In the genomic region with DNA sequence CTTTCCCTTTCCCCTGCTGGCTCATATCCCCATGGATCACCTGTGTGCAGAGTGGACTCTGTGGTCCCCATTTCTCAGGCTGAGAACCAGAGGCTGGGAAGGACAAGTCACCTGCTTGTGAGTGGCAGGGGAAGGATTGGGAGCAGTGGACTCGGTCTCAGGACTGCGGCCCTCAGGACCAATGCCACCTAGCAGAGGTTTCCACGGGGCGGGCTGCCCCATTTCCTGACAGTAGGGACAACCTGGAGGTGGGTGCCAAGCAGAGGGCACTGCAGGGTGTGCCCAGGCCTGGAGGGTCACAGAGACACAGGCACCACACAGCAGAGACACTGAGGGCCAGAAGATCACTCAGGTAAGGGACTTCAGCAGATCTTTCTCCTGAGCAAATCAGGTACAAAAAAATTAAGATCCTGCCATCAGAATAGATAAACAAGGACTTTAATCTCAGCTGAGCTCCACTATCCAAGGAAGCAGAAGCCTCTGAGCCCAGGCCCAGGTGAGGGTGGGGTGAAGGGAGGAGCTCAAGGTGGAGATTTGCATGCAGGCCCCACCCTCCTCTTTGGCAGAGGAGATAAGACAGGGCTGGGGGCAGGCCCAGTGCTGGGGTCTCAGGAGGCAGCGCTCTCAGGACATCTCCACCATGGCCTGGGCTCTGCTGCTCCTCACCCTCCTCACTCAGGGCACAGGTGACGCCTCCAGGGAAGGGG, we compare ENCODE assay signal across 8 cellular contexts.
DNase-seq lines count a peak whose midpoint lies in the region; ATAC-seq, FAIRE-seq and TF ChIP-seq lines count a peak whose summit lies in the region.
"Not testable (repeated sequence)": the region's sequence is repeated elsewhere in the genome, so short reads cannot be mapped to it uniquely, and the experiment has no call there.

No MANE protein-coding gene starts in this region.

- H3K79me2 ChIP-seq in K562 (ENCODE audit: control insufficient read depth, insufficient read depth, low read length) = not testable (repeated sequence)

- not testable (repeated sequence) for H3K27ac ChIP-seq in CD8-positive, alpha-beta T cell (ENCODE audit: low read depth, low read length); K562 (ENCODE audit: extremely low read depth, low read depth, low read length); lung (ENCODE audit: low read depth in 1 of 2, low read length in 1 of 2); vagina

- not testable (repeated sequence) for H3K9me1 ChIP-seq in K562 (ENCODE audit: control insufficient read depth, insufficient read depth, low read length)

- H3K27me3 ChIP-seq in CD8-positive, alpha-beta T cell (ENCODE audit: insufficient read depth, low read length); lung (ENCODE audit: control insufficient read depth, insufficient read depth); vagina: not testable (repeated sequence)
- peaks cover 12 to 20% of the 10 kb centered on the region in 2 experiments for H3K27me3 ChIP-seq in K562 (ENCODE audit: control insufficient read depth in 2 of 2, insufficient read depth in 2 of 2, low read length in 2 of 2)

- CTCF ChIA-PET in CD8-positive, alpha-beta T cell (lab: Charles Lee) = interaction anchor here (1.1 to 13.3 kb wide), 6 partner anchors 13 to 119 kb away, joined by 3 to 167 read pairs (median 6); no protein-coding TSS in a partner anchor
- CTCF ChIA-PET in K562 (lab: Yijun Ruan, JAX; ENCODE audit: low intra/inter-chr PET ratio) = not testable (repeated sequence)

- not testable (repeated sequence) for TF ChIP-seq CTCF in CD8-positive, alpha-beta T cell (IDR thresholded peaks at IDR 0.05); K562 (IDR thresholded peaks at IDR 0.05 in 2 of 3, conservative IDR thresholded peaks at IDR 0.05 in 1 of 3; ENCODE audit: insufficient read depth in 2 of 3, low read depth in 1 of 3, low read length in 3 of 3); lung (IDR thresholded peaks at IDR 0.05; ENCODE audit: control extremely low read depth, extremely low read depth); natural killer cell (IDR thresholded peaks at IDR 0.05); vagina (IDR thresholded peaks at IDR 0.05)

- peak; percentile 21 for ATAC-seq in CD8-positive, alpha-beta T cell
- not testable (repeated sequence) for ATAC-seq in T-helper 17 cell; K562; lung (ENCODE audit: insufficient read depth, low FRiP score); natural killer cell

- H2AFZ ChIP-seq in K562 (ENCODE audit: low read depth, low read length) = not testable (repeated sequence)

- peak overlapping the region; percentile 93 for H3K27ac Mint-ChIP-seq in CD8-positive, alpha-beta T cell
- H3K27ac Mint-ChIP-seq in T-helper 17 cell (peak overlapping the region; percentile 49), immature natural killer cell (peak overlapping the region; percentile 98 to 100 (median 100)), natural killer cell (peak overlapping the region; percentile 94 to 97)

- H3K4me2 ChIP-seq in K562 (ENCODE audit: insufficient read depth, low read length) = not testable (repeated sequence)

- not testable (repeated sequence) for DNase-seq in CD8-positive, alpha-beta T cell; T-helper 17 cell; K562 (ENCODE audit: extremely low read depth in 1 of 4, low spot score in 3 of 4); immature natural killer cell; natural killer cell
- DNase-seq in lung (ENCODE audit: low spot score) = peak; percentile 13
- DNase-seq in vagina (ENCODE audit: extremely low spot score in 2 of 2) = peak; percentile 20 to 67

- not testable (repeated sequence) for H3K36me3 ChIP-seq in CD8-positive, alpha-beta T cell (ENCODE audit: insufficient read depth, low read length); K562 (ENCODE audit: control insufficient read depth, insufficient read depth, low read length); lung (ENCODE audit: control insufficient read depth in 2 of 2, insufficient read depth in 2 of 2, low read length in 2 of 2); vagina

- not testable (repeated sequence) for H3K9ac ChIP-seq in K562 (ENCODE audit: insufficient read depth in 1 of 2, low read depth in 2 of 2, low read length in 2 of 2)

- BruUV-seq in K562 (replicated peaks; lab: Mats Ljungman, UMichigan) = not testable (repeated sequence)

- not testable (repeated sequence) for H3K27me3 Mint-ChIP-seq in CD8-positive, alpha-beta T cell (ENCODE audit: low read depth); T-helper 17 cell; immature natural killer cell (ENCODE audit: low read depth in 3 of 3); natural killer cell (ENCODE audit: low read depth in 2 of 2)

- H4K20me1 ChIP-seq in K562 (replicated peaks; ENCODE audit: control insufficient read depth, insufficient read depth, low read length) = peaks cover 32% of the 10 kb centered on the region

- not testable (repeated sequence) for TF ChIP-seq EP300 in K562 (IDR thresholded peaks at IDR 0.05; ENCODE audit: low read length)

- in situ Hi-C loops in K562 (cut with MboI) = not testable (repeated sequence)

- TF ChIP-seq POLR2A in GM19193 (IDR thresholded peaks at IDR 0.05; ENCODE audit: extremely low read depth, insufficient read depth, insufficient read length) = peak; percentile 83
- not testable (repeated sequence) for TF ChIP-seq POLR2A in K562 (conservative IDR thresholded peaks at IDR 0.05); vagina (IDR thresholded peaks at IDR 0.05)

- H3K9me3 Mint-ChIP-seq in CD8-positive, alpha-beta T cell; immature natural killer cell; natural killer cell: not testable (repeated sequence)

- H3K4me3 ChIP-seq in CD8-positive, alpha-beta T cell (ENCODE audit: low read depth, low read length); K562; lung; vagina: not testable (repeated sequence)

- FAIRE-seq in K562 (lab: Jason Lieb, UNC) = not testable (repeated sequence)

- not testable (repeated sequence) for TF ChIP-seq RAD21 in K562 (CRISPR knock-in tag; conservative IDR thresholded peaks at IDR 0.05 in 1 of 2, IDR thresholded peaks at IDR 0.05 in 1 of 2)

- H3K4me1 Mint-ChIP-seq in CD8-positive, alpha-beta T cell (ENCODE audit: low read depth) = peaks cover 82% of the 10 kb centered on the region
- not testable (repeated sequence) for H3K4me1 Mint-ChIP-seq in T-helper 17 cell
- peaks cover 92 to 100% of the 10 kb centered on the region in 2 donors for H3K4me1 Mint-ChIP-seq in immature natural killer cell
- H3K4me1 Mint-ChIP-seq in natural killer cell = peaks cover 87 to 95% of the 10 kb centered on the region in 2 donors

- not testable (repeated sequence) for H3K9me3 ChIP-seq in CD8-positive, alpha-beta T cell (ENCODE audit: low read length); T-helper 17 cell (ENCODE audit: control insufficient read depth, low read length, poor library complexity, severe bottlenecking); K562 (replicated peaks; ENCODE audit: control insufficient read depth, insufficient read depth, low read depth, low read length); lung (ENCODE audit: control insufficient read depth in 2 of 2, insufficient read depth in 1 of 2, low read length in 1 of 2); vagina

- intact Hi-C loops in CD8-positive, alpha-beta T cell (cut with DNase I, micrococcal nuclease); K562 (cut with micrococcal nuclease); vagina (cut with DNase I): not testable (repeated sequence)
- intact Hi-C loops in natural killer cell (cut with micrococcal nuclease) = loop anchor here (5.0 kb wide), 1 partner anchor 379 kb away; no protein-coding TSS in a partner anchor

- peak overlapping the region; percentile 86 for H3K4me3 Mint-ChIP-seq in CD8-positive, alpha-beta T cell
- not testable (repeated sequence) for H3K4me3 Mint-ChIP-seq in T-helper 17 cell
- H3K4me3 Mint-ChIP-seq in immature natural killer cell (peak overlapping the region; percentile 89 to 100 (median 98)), natural killer cell (peak overlapping the region; percentile 97)

- peaks cover 40% of the 10 kb centered on the region for H3K4me1 ChIP-seq in CD8-positive, alpha-beta T cell (ENCODE audit: insufficient read depth, low read length)
- H3K4me1 ChIP-seq in K562 (replicated peaks in 1 of 2; ENCODE audit: control insufficient read depth in 2 of 2, insufficient read depth in 2 of 2, low read length in 2 of 2); lung (ENCODE audit: control insufficient read depth in 2 of 2, insufficient read depth in 2 of 2, low read length in 2 of 2); vagina: not testable (repeated sequence)

- WGBS in K562 (ENCODE audit: insufficient coverage, low coverage, missing lambda C conversion rate) = 0% methylated on average over 6 of the region's 6 CpGs
- 78 to 91% methylated on average over 6 of the region's 6 CpGs for WGBS in lung, 2 donors

- peaks cover 14% of the 10 kb centered on the region for H3K36me3 Mint-ChIP-seq in CD8-positive, alpha-beta T cell
- not testable (repeated sequence) for H3K36me3 Mint-ChIP-seq in T-helper 17 cell (ENCODE audit: low read depth); natural killer cell
- H3K36me3 Mint-ChIP-seq in immature natural killer cell = peaks cover 13 to 20% (median 19%) of the 10 kb centered on the region in 3 donors

- POLR2A ChIA-PET in CD8-positive, alpha-beta T cell (lab: Charles Lee) = interaction anchor here (0.5 to 4.2 kb wide), 6 partner anchors 8 to 61 kb away, joined by 3 to 31 read pairs (median 4); no protein-coding TSS in a partner anchor
- POLR2A ChIA-PET in K562 (lab: Yijun Ruan, JAX) = interaction anchor here (0.6 to 2.9 kb wide), 6 partner anchors 10 to 279 kb away, joined by 3 to 16 read pairs (median 3); no protein-coding TSS in a partner anchor

TF ChIP-seq in K562, 482 proteins besides CTCF, POLR2A, EP300 and RAD21:
- TF ChIP-seq IRF2 (CRISPR knock-in tag; IDR thresholded peaks at IDR 0.05) = 0 out of 2 replicates have a peak, but pooled peaks have one; percentile 20

Comparison
In these comparisons a context has a peak if more than half of its experiments do, and no peak if none do; other contexts are left out.
1. H3K27ac Mint-ChIP-seq: peak in every context shown above with its lines; median percentile 100 in immature natural killer cell; 96 in natural killer cell; 93 in CD8-positive, alpha-beta T cell; 49 in T-helper 17 cell.